1 cellular context compared by ENCODE assay signal in genomic region chr2:172181840-172182239, GRCh38.
TF ChIP-seq lines count a peak whose summit lies in the region.

No MANE protein-coding gene starts in this region.

TF ChIP-seq in HCT116, 20 proteins besides CTCF, POLR2A, EP300 and RAD21 (continued from another document):
- no peak for TF ChIP-seq REST (IDR thresholded peaks at IDR 0.05; ENCODE audit: low read depth)
